10 cellular contexts compared by ENCODE assay signal in the genomic region with DNA sequence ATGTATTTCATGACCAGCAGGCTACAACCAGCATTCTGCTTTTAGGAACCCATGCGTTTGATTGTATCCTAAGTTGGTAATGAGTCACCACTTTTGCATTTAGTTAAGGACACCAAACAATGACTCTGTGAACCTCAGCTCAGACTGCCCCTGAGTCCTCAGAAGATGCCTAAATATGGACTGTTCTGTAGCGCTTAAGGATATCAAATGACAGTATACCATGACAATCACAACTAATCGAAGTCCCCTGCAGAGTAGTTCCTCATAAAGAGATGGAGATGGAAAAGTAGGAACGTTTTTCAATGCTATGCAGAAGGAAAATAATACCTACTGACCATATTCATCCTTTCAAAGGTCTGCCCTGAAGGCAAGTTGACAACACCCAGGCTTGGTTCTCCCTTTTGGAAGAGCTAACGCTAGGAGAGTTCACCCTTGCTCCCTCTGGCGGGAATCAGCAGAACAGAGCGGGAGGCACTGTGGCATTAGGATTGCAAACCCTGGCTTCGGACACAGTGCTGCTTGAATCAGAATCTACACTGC.
DNase-seq lines count a peak whose midpoint lies in the region; ATAC-seq and TF ChIP-seq lines count a peak whose summit lies in the region.
"Had no signal": no experiment of that assay in that cellular context is flagged by ENCODE, and none has a peak within 500 bp of the region (broad histone marks: within the 10 kb centered on the region; RNA-seq: fewer than 3 reads in every experiment).

No MANE protein-coding gene starts in this region.

- H3K79me2 ChIP-seq in trophoblast cell (ENCODE audit: control insufficient read depth, insufficient read depth, low read length, poor library complexity) = peaks cover 2% of the 10 kb centered on the region

- H4K8ac ChIP-seq in trophoblast cell (ENCODE audit: low read depth, low read length) = no peak overlapping the region

- ATAC-seq in HG03565 (IDR thresholded peaks at IDR 0.05; ENCODE audit: unreplicated experiment) = no peak
- ATAC-seq in GM19463 (IDR thresholded peaks at IDR 0.05; ENCODE audit: unreplicated experiment) = no peak
- ATAC-seq: activated CD8-positive, alpha-beta T cell treated with anti-CD3 and anti-CD28 coated beads, Interleukin-2, amount 10 ng/mL, durations not matched to agents 7 days and 5 days had no signal

- H3K4me1 ChIP-seq in HAP-1 = peaks cover 25% of the 10 kb centered on the region
- H3K4me1 ChIP-seq in trophoblast cell (ENCODE audit: control insufficient read depth in 1 of 2, insufficient read depth in 2 of 2, low read length in 2 of 2) = peaks cover 9 to 11% of the 10 kb centered on the region in 2 experiments

- H2BK5ac ChIP-seq in trophoblast cell (ENCODE audit: low read depth, low read length, poor library complexity) = no peak overlapping the region

- no peak overlapping the region for H2AK5ac ChIP-seq in trophoblast cell (ENCODE audit: low read length)

- peaks cover 7% of the 10 kb centered on the region for H3K79me1 ChIP-seq in trophoblast cell (ENCODE audit: low read length)

- no peak overlapping the region for H4K12ac ChIP-seq in trophoblast cell (ENCODE audit: low read depth, low read length)

- no peak overlapping the region for H4K91ac ChIP-seq in trophoblast cell (ENCODE audit: low read depth, low read length)

- H3K14ac ChIP-seq in trophoblast cell (ENCODE audit: low read length) = no peak overlapping the region

- H3K27ac ChIP-seq in trophoblast cell (ENCODE audit: low read depth, low read length) = peak overlapping the region; percentile 3
- no peak overlapping the region for H3K27ac ChIP-seq in substantia nigra (ENCODE audit: low read depth, low read length, poor library complexity, severe bottlenecking)

- peak; percentile 16 for TF ChIP-seq CTCF in foreskin fibroblast (IDR thresholded peaks at IDR 0.05; ENCODE audit: low read depth, low read length)

- in situ Hi-C loops in HAP-1 (cut with MboI; ENCODE audit: low sequenced_read_pairs) = no loop called here

- no peak overlapping the region for H3K23ac ChIP-seq in trophoblast cell (ENCODE audit: low read length)

- DNase-seq in HAP-1 (ENCODE audit: low spot score in 2 of 2) (peak; percentile 84 to 87), RKO (ENCODE audit: low spot score) (peak; percentile 36), foreskin fibroblast (peak in 1 of 2 donors; percentile 36), trophoblast cell (peak; percentile 76 to 88), NCI-H1105 (lab: John Stamatoyannopoulos, UW) (no peak), substantia nigra (lab: John Stamatoyannopoulos, UW) (no peak)
- DNase-seq: activated CD8-positive, alpha-beta T cell treated with anti-CD3 and anti-CD28 coated beads, Interleukin-2, amount 10 ng/mL, durations not matched to agents 7 days and 5 days; aorta had no signal

- no peak overlapping the region for H2BK12ac ChIP-seq in trophoblast cell (ENCODE audit: low read length)

- no peak overlapping the region for H3K4ac ChIP-seq in trophoblast cell (ENCODE audit: low read depth, low read length)

- H3K18ac ChIP-seq in trophoblast cell (ENCODE audit: low read length) = no peak overlapping the region

- H3K9me3 ChIP-seq in HAP-1 (no peaks in the 10 kb centered on the region), trophoblast cell (ENCODE audit: insufficient read depth, low read depth, low read length) (no peaks in the 10 kb centered on the region)

- H3K27me3 ChIP-seq in HAP-1 (ENCODE audit: low read depth) (no peaks in the 10 kb centered on the region), trophoblast cell (ENCODE audit: insufficient read depth, low read length) (no peaks in the 10 kb centered on the region)

- no peak overlapping the region for H3K4me2 ChIP-seq in trophoblast cell (ENCODE audit: low read length)

- WGBS in trophoblast cell (ENCODE audit: extremely low coverage, insufficient coverage, insufficient read length) = no CpG with 5 or more reads among the region's 8 CpGs

- H3K9ac ChIP-seq in trophoblast cell (ENCODE audit: low read length) = no peak overlapping the region

- no peak overlapping the region for H2AFZ ChIP-seq in trophoblast cell (ENCODE audit: insufficient read depth, low read length, poor library complexity)

- H3K36me3 ChIP-seq in HAP-1 (replicated peaks) (no peaks in the 10 kb centered on the region), trophoblast cell (ENCODE audit: control insufficient read depth in 1 of 2, insufficient read depth in 2 of 2, low read length in 2 of 2) (no peaks in the 10 kb centered on the region)

- H2BK120ac ChIP-seq in trophoblast cell (ENCODE audit: insufficient read depth, low read length, poor library complexity) = no peak overlapping the region

- no peak overlapping the region for H3K4me3 ChIP-seq in HAP-1
- no peak overlapping the region for H3K4me3 ChIP-seq in foreskin fibroblast (ENCODE audit: low read depth in 1 of 2, low read length in 2 of 2)
- no peak overlapping the region for H3K4me3 ChIP-seq in trophoblast cell (ENCODE audit: low read depth, low read length)

Comparison
In these comparisons a context has a peak if more than half of its experiments do, and no peak if none do; other contexts are left out.
1. DNase-seq: peak in HAP-1 (2 of 2), RKO (single experiment) and trophoblast cell (2 of 2); none in NCI-H1105 (single experiment) and substantia nigra (0 of 49).